ENCODE assay signal across 15 cellular contexts in the genomic region with DNA sequence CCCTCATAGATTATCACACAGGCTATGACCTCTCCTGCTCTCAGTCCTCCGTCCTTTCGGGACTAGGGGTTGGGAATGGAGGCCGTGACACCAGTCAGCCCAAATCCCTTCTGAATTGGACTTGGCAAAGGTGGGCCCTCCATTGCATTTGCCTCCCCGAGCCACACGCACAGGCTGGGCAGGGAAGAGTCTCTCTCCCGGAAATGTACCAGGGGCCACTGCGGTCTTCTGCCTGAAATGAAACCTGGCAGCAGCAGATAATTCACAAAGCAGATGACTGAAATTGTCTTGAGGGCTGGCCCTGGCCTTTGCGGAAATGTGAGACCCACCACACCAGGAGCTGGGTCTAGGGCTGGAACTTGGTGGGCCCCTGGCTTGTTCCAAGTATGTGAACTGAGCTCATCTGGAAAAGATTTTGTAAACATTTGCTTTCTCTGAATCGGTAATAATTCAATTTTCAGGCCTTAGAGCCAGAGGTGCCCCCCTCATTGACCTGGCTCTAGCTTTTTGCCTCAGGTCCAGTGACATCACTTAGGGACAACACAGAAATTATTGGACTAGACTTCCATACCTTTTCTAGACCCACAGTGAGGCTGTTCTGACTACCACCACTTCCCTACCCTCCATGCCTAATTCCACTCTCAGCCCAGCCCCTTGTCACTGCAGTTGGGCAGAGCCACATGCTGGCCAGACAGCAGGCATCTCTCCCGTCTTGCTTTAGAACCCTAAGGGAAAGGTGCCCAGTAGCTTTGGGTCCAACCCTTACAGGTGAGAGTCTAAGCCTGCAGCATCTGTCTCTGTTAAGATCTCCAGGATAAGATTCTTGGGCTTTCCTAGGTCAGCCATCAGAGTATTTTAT.
DNase-seq lines count a peak whose midpoint lies in the region; ATAC-seq and TF ChIP-seq lines count a peak whose summit lies in the region.
"Had no signal": no experiment of that assay in that cellular context is flagged by ENCODE, and none has a peak within 500 bp of the region (broad histone marks: within the 10 kb centered on the region; RNA-seq: fewer than 3 reads in every experiment).

No MANE protein-coding gene starts in this region.

- no peaks in the 10 kb centered on the region for H3K27me3 Mint-ChIP-seq in activated T-cell treated with anti-CD3 and anti-CD28 coated beads, Interleukin-2, amount 50 U/mL, for 72 hours (ENCODE audit: low read depth)
- no peaks in the 10 kb centered on the region for H3K27me3 Mint-ChIP-seq in activated T-cell treated with anti-CD3 and anti-CD28 coated beads, Interleukin-2, amount 50 U/mL, for 4 hours (ENCODE audit: low read depth)
- H3K27me3 Mint-ChIP-seq: stimulated activated memory B cell treated with anti-CD40 and anti-IgM and Interleukin-4, amounts not matched to agents 10 μg/mL and 1 μg/mL and 100 μg/mL, for 72 hours had no signal

- H3K4me1 ChIP-seq in SK-N-SH (ENCODE audit: control insufficient read depth in 1 of 2, insufficient read depth in 2 of 2, low read depth in 1 of 2, low read length in 1 of 2) = peaks cover 11 to 83% of the 10 kb centered on the region in 2 experiments; a peak in 3 of 4 replicates
- H3K4me1 ChIP-seq in sigmoid colon = peaks cover 0 to 11% (median 5%) of the 10 kb centered on the region in 4 donors
- H3K4me1 ChIP-seq: right lobe of liver had no signal

- H3K27ac Mint-ChIP-seq in activated T-cell treated with anti-CD3 and anti-CD28 coated beads, Interleukin-2, amount 50 U/mL, for 72 hours = peak overlapping the region; percentile 25
- H3K27ac Mint-ChIP-seq: stimulated activated memory B cell treated with anti-CD40 and anti-IgM and Interleukin-4, amounts not matched to agents 10 μg/mL and 1 μg/mL and 100 μg/mL, for 72 hours had no signal

- H3K9me3 Mint-ChIP-seq in activated T-cell treated with anti-CD3 and anti-CD28 coated beads, Interleukin-2, amount 50 U/mL, for 72 hours = no peaks in the 10 kb centered on the region
- H3K9me3 Mint-ChIP-seq in activated T-cell treated with anti-CD3 and anti-CD28 coated beads, Interleukin-2, amount 50 U/mL, for 4 hours = no peaks in the 10 kb centered on the region
- H3K9me3 Mint-ChIP-seq: stimulated activated memory B cell treated with anti-CD40 and anti-IgM and Interleukin-4, amounts not matched to agents 10 μg/mL and 1 μg/mL and 100 μg/mL, for 72 hours had no signal

- H3K27ac ChIP-seq in SK-N-SH (ENCODE audit: low read depth in 2 of 2, low read length in 1 of 2) = peak overlapping the region in 1 of 2 experiments; percentile 100; a peak in 2 of 4 replicates
- H3K27ac ChIP-seq in coronary artery = no peak overlapping the region
- no peak overlapping the region for H3K27ac ChIP-seq in sigmoid colon
- H3K27ac ChIP-seq: left lung, right lobe of liver, SJCRH30 had no signal

- no peak; the same call in none of the 2 replicates for TF ChIP-seq RAD21 in SK-N-SH (IDR thresholded peaks at IDR 0.05; ENCODE audit: low read length)

- no peaks in the 10 kb centered on the region for H3K79me2 ChIP-seq in SK-N-SH (ENCODE audit: insufficient read depth)

- no peaks in the 10 kb centered on the region for H3K36me3 Mint-ChIP-seq in activated T-cell treated with anti-CD3 and anti-CD28 coated beads, Interleukin-2, amount 50 U/mL, for 72 hours (ENCODE audit: insufficient read depth in 2 of 2)
- H3K36me3 Mint-ChIP-seq in activated T-cell treated with anti-CD3 and anti-CD28 coated beads, Interleukin-2, amount 50 U/mL, for 4 hours (ENCODE audit: insufficient read depth) = peaks cover 4% of the 10 kb centered on the region

- TF ChIP-seq EP300 in SK-N-SH (IDR thresholded peaks at IDR 0.05; ENCODE audit: borderline replicate concordance in 1 of 2, low read depth in 1 of 2, low read length in 1 of 2) = peak in 1 of 2 experiments; percentile 95; a peak in 2 of 4 replicates
- no peak for TF ChIP-seq EP300 in sigmoid colon (IDR thresholded peaks at IDR 0.05)

- DNase-seq in activated T-cell treated with anti-CD3 and anti-CD28 coated beads, Interleukin-2, amount 50 U/mL, for 72 hours = no peak
- DNase-seq in activated T-cell treated with anti-CD3 and anti-CD28 coated beads, Interleukin-2, amount 50 U/mL, for 4 hours = no peak
- peak; percentile 60 for DNase-seq in SK-N-SH
- DNase-seq in coronary artery (ENCODE audit: low spot score) = peak; percentile 65
- DNase-seq in sigmoid colon = peak; percentile 19
- DNase-seq in anterior cingulate cortex (lab: John Stamatoyannopoulos, UW) = no peak
- DNase-seq: Calu3; KG1; left lung; SJCRH30; stimulated activated CD4-positive, alpha-beta T cell treated with anti-CD3 and anti-CD28 coated beads, Interleukin-4, amount 100 ng/mL, for 24 hours had no signal

- CTCF ChIA-PET in SK-N-SH (lab: Yijun Ruan, JAX) = interaction anchor here (1.3 to 14.2 kb wide), 16 partner anchors 8 to 549 kb away, joined by 3 to 298 read pairs (median 26); a partner anchor contains a TSS

- no peaks in the 10 kb centered on the region for H4K20me1 ChIP-seq in SK-N-SH (ENCODE audit: insufficient read depth)

- H3K4me3 ChIP-seq in SK-N-SH (ENCODE audit: low read depth in 2 of 2, low read length in 1 of 2) (no peak overlapping the region), coronary artery (no peak overlapping the region), sigmoid colon (no peak overlapping the region)
- H3K4me3 ChIP-seq: left lung, right lobe of liver, SJCRH30 had no signal

- no peak for ATAC-seq in activated T-cell treated with anti-CD3 and anti-CD28 coated beads, Interleukin-2, amount 50 U/mL, for 72 hours (replicated peaks in 1 of 2)
- no peak for ATAC-seq in activated T-cell treated with anti-CD3 and anti-CD28 coated beads, Interleukin-2, amount 50 U/mL, for 4 hours
- ATAC-seq in HG02588 (IDR thresholded peaks at IDR 0.05; ENCODE audit: unreplicated experiment) (no peak), GM18861 (IDR thresholded peaks at IDR 0.05; ENCODE audit: unreplicated experiment) (no peak)
- ATAC-seq: left lung; right lobe of liver; stimulated activated memory B cell treated with anti-CD40 and anti-IgM and Interleukin-4, amounts not matched to agents 10 μg/mL and 1 μg/mL and 100 μg/mL, for 72 hours had no signal

- no peak overlapping the region for H3K4me2 ChIP-seq in SK-N-SH

- H3K9ac ChIP-seq in SK-N-SH = no peak overlapping the region

- no peak for TF ChIP-seq POLR2A in sigmoid colon (IDR thresholded peaks at IDR 0.05)

- H3F3A ChIP-seq in SK-N-SH (replicated peaks; ENCODE audit: insufficient read depth) = no peaks in the 10 kb centered on the region

- H2AFZ ChIP-seq in SK-N-SH (ENCODE audit: low read depth) = no peak overlapping the region

- H3K27me3 ChIP-seq in SK-N-SH (ENCODE audit: insufficient read depth) (no peaks in the 10 kb centered on the region), sigmoid colon (no peaks in the 10 kb centered on the region)
- H3K27me3 ChIP-seq: left lung, right lobe of liver, SJCRH30 had no signal

- POLR2A ChIA-PET in SK-N-SH (lab: Yijun Ruan, JAX) = interaction anchor here (0.7 to 3.1 kb wide), 11 partner anchors 11 to 131 kb away, joined by 3 to 31 read pairs (median 3); no protein-coding TSS in a partner anchor

- TF ChIP-seq CTCF in SK-N-SH (IDR thresholded peaks at IDR 0.05) (no peak), coronary artery (IDR thresholded peaks at IDR 0.05) (no peak), sigmoid colon (IDR thresholded peaks at IDR 0.05) (no peak)

- H3K9me2 ChIP-seq in SK-N-SH = no peaks in the 10 kb centered on the region

- peaks cover 33% of the 10 kb centered on the region for H3K4me1 Mint-ChIP-seq in activated T-cell treated with anti-CD3 and anti-CD28 coated beads, Interleukin-2, amount 50 U/mL, for 72 hours (ENCODE audit: low read depth)
- peaks cover 30% of the 10 kb centered on the region for H3K4me1 Mint-ChIP-seq in activated T-cell treated with anti-CD3 and anti-CD28 coated beads, Interleukin-2, amount 50 U/mL, for 4 hours (ENCODE audit: low read depth)

- no peaks in the 10 kb centered on the region for H3K9me3 ChIP-seq in SK-N-SH
- H3K9me3 ChIP-seq in sigmoid colon = no peaks in the 10 kb centered on the region
- H3K9me3 ChIP-seq: left lung, right lobe of liver, SJCRH30 had no signal

- intact Hi-C loops in sigmoid colon (cut with DNase I) = loop anchor here (5.0 to 10.0 kb wide), 3 partner anchors 162 to 538 kb away; no protein-coding TSS in a partner anchor

- 78% methylated on average over 9 of the region's 10 CpGs for WGBS in SK-N-SH (ENCODE audit: low lambda C conversion rate)
- 85 to 96% methylated on average over 10 of the region's 10 CpGs for WGBS in sigmoid colon, 2 donors

- no peak overlapping the region for H3K4me3 Mint-ChIP-seq in activated T-cell treated with anti-CD3 and anti-CD28 coated beads, Interleukin-2, amount 50 U/mL, for 72 hours
- H3K4me3 Mint-ChIP-seq in activated T-cell treated with anti-CD3 and anti-CD28 coated beads, Interleukin-2, amount 50 U/mL, for 4 hours = no peak overlapping the region
- H3K4me3 Mint-ChIP-seq: stimulated activated memory B cell treated with anti-CD40 and anti-IgM and Interleukin-4, amounts not matched to agents 10 μg/mL and 1 μg/mL and 100 μg/mL, for 72 hours had no signal

- peaks cover 3 to 7% of the 10 kb centered on the region in 2 experiments for H3K36me3 ChIP-seq in SK-N-SH (replicated peaks in 1 of 2; ENCODE audit: control insufficient read depth in 1 of 2, insufficient read depth in 2 of 2, low read length in 1 of 2)
- peaks cover 0 to 3% (median 0%) of the 10 kb centered on the region in 4 donors for H3K36me3 ChIP-seq in sigmoid colon
- H3K36me3 ChIP-seq: left lung, right lobe of liver, SJCRH30 had no signal

TF ChIP-seq in SK-N-SH, 30 proteins besides CTCF, POLR2A, EP300 and RAD21:
- TF ChIP-seq CHD2 (IDR thresholded peaks at IDR 0.05; ENCODE audit: low read length, partially characterized antibody) (peak; percentile 45), GATA2 (CRISPR knock-in tag; IDR thresholded peaks at IDR 0.05) (no peak; the same call in 1 of the 2 replicates)

Comparison
In these comparisons a context has a peak if more than half of its experiments do, and no peak if none do; other contexts are left out.
1. DNase-seq: peak in SK-N-SH (single experiment), coronary artery (single experiment) and sigmoid colon (single experiment); none in activated T-cell treated with anti-CD3 and anti-CD28 coated beads, Interleukin-2, amount 50 U/mL, for 72 hours (0 of 2), activated T-cell treated with anti-CD3 and anti-CD28 coated beads, Interleukin-2, amount 50 U/mL, for 4 hours (single experiment) and anterior cingulate cortex (0 of 58).